Comparison of ENCODE assay signal across 23 cellular contexts in genomic region chr6:128068110-128068460, GRCh38.
A peak's percentile ranks its signal among the peaks of the same experiment; 100 is the strongest.
DNase-seq lines count a peak whose midpoint lies in the region; ATAC-seq and TF ChIP-seq lines count a peak whose summit lies in the region.
"Had no signal": no experiment of that assay in that cellular context is flagged by ENCODE, and none has a peak within 500 bp of the region (broad histone marks: within the 10 kb centered on the region; RNA-seq: fewer than 3 reads in every experiment).

No MANE protein-coding gene starts in this region.

- TF ChIP-seq CTCF in chondrocyte (IDR thresholded peaks at IDR 0.05) = peak; percentile 21
- TF ChIP-seq CTCF in neural progenitor cell (IDR thresholded peaks at IDR 0.05) = no peak

- H3K4me1 Mint-ChIP-seq in chondrocyte (ENCODE audit: low read depth) = peaks cover 24% of the 10 kb centered on the region
- peaks cover 18% of the 10 kb centered on the region for H3K4me1 Mint-ChIP-seq in neural progenitor cell
- H3K4me1 Mint-ChIP-seq: stimulated activated effector memory CD8-positive, alpha-beta T cell treated with anti-CD3 and anti-CD28 coated beads, Interleukin-12 subunit alpha, Interleukin-12 subunit beta, amount 100 ng/mL, for 72 hours had no signal

- no peak overlapping the region for H2AFZ ChIP-seq in neural progenitor cell (replicated peaks)

- no peak overlapping the region for H3K27ac Mint-ChIP-seq in chondrocyte (ENCODE audit: unreplicated experiment)
- H3K27ac Mint-ChIP-seq in neural progenitor cell = peak overlapping the region; percentile 17
- H3K27ac Mint-ChIP-seq: activated CD4-positive, alpha-beta memory T cell treated with anti-CD3 and anti-CD28 coated beads for 36 hours; activated naive CD4-positive, alpha-beta T cell treated with anti-CD3 and anti-CD28 coated beads, Interleukin-2, amount 50 U/mL, for 24 hours; dendritic cell treated with granulocyte-macrophage colony-stimulating factor and Interleukin-4, amounts not matched to agents 40 ng/mL and 50 ng/mL, for 4 days; naive thymus-derived CD4-positive, alpha-beta T cell; stimulated activated effector memory CD8-positive, alpha-beta T cell treated with anti-CD3 and anti-CD28 coated beads, Interleukin-12 subunit alpha, Interleukin-12 subunit beta, amount 100 ng/mL, for 72 hours had no signal

- no peak overlapping the region for H3K4me3 ChIP-seq in neural progenitor cell
- H3K4me3 ChIP-seq: lower lobe of right lung, thyroid gland had no signal

- DNase-seq in NCI-H2107 treated with DMSO at 0.1 percent for 48 hours (lab: John Stamatoyannopoulos, UW; ENCODE audit: unreplicated experiment) (peak; percentile 20), NCI-H2107 (lab: John Stamatoyannopoulos, UW) (no peak), NCI-H1694 (lab: John Stamatoyannopoulos, UW) (peak; percentile 65), chondrocyte (ENCODE audit: low spot score) (no peak), neural progenitor cell (ENCODE audit: low spot score) (no peak), NCI-H187 (lab: John Stamatoyannopoulos, UW) (no peak), HT-29 (ENCODE audit: low spot score) (no peak)
- DNase-seq: activated CD4-positive, alpha-beta memory T cell treated with anti-CD3 and anti-CD28 coated beads for 36 hours; activated T-cell treated with anti-CD3 and anti-CD28 coated beads, Interleukin-2, amount 50 U/mL, for 4 hours; KBM-7; lower lobe of right lung; naive thymus-derived CD4-positive, alpha-beta T cell; NCI-H1105 treated with DMSO at 0.1 percent for 48 hours; NCI-H510A; thyroid gland had no signal

- H3K9ac ChIP-seq in neural progenitor cell = no peak overlapping the region

- H3K9me3 Mint-ChIP-seq in chondrocyte (ENCODE audit: low read depth) (no peaks in the 10 kb centered on the region), neural progenitor cell (no peaks in the 10 kb centered on the region)
- H3K9me3 Mint-ChIP-seq: activated CD4-positive, alpha-beta memory T cell treated with anti-CD3 and anti-CD28 coated beads for 36 hours; activated naive CD4-positive, alpha-beta T cell treated with anti-CD3 and anti-CD28 coated beads, Interleukin-2, amount 50 U/mL, for 24 hours; activated T-cell treated with anti-CD3 and anti-CD28 coated beads, Interleukin-2, amount 50 U/mL, for 4 hours; dendritic cell treated with granulocyte-macrophage colony-stimulating factor and Interleukin-4, amounts not matched to agents 40 ng/mL and 50 ng/mL, for 4 days; naive thymus-derived CD4-positive, alpha-beta T cell; stimulated activated effector memory CD8-positive, alpha-beta T cell treated with anti-CD3 and anti-CD28 coated beads, Interleukin-12 subunit alpha, Interleukin-12 subunit beta, amount 100 ng/mL, for 72 hours had no signal

- no peaks in the 10 kb centered on the region for H3F3A ChIP-seq in neural progenitor cell (ENCODE audit: low read depth)

- no peaks in the 10 kb centered on the region for H3K79me2 ChIP-seq in neural progenitor cell (ENCODE audit: low read depth)

- H4K20me1 ChIP-seq in neural progenitor cell (ENCODE audit: low read depth) = no peaks in the 10 kb centered on the region

- ATAC-seq in activated CD4-positive, CD25-positive, alpha-beta regulatory T cell treated with anti-CD3 and anti-CD28 coated beads, Interleukin-2, amount 50 U/mL, for 24 hours = no peak
- ATAC-seq: activated T-cell treated with anti-CD3 and anti-CD28 coated beads, Interleukin-2, amount 50 U/mL, for 4 hours; naive thymus-derived CD4-positive, alpha-beta T cell; Panc1; stimulated activated effector memory CD8-positive, alpha-beta T cell treated with anti-CD3 and anti-CD28 coated beads, Interleukin-12 subunit alpha, Interleukin-12 subunit beta, amount 100 ng/mL, for 72 hours had no signal

- H3K27me3 Mint-ChIP-seq in chondrocyte (ENCODE audit: low read depth) = no peaks in the 10 kb centered on the region
- no peaks in the 10 kb centered on the region for H3K27me3 Mint-ChIP-seq in neural progenitor cell (ENCODE audit: insufficient read depth, low read depth)
- H3K27me3 Mint-ChIP-seq: activated CD4-positive, alpha-beta memory T cell treated with anti-CD3 and anti-CD28 coated beads for 36 hours; activated naive CD4-positive, alpha-beta T cell treated with anti-CD3 and anti-CD28 coated beads, Interleukin-2, amount 50 U/mL, for 24 hours; dendritic cell treated with granulocyte-macrophage colony-stimulating factor and Interleukin-4, amounts not matched to agents 40 ng/mL and 50 ng/mL, for 4 days; naive thymus-derived CD4-positive, alpha-beta T cell had no signal

- no peak overlapping the region for H3K27ac ChIP-seq in neural progenitor cell
- H3K27ac ChIP-seq: 22Rv1, epithelial cell of prostate, HL-60, lower lobe of right lung, thyroid gland had no signal

- peaks cover 3% of the 10 kb centered on the region for H3K36me3 Mint-ChIP-seq in chondrocyte (ENCODE audit: low read depth)
- H3K36me3 Mint-ChIP-seq in neural progenitor cell = no peaks in the 10 kb centered on the region
- H3K36me3 Mint-ChIP-seq: activated CD4-positive, alpha-beta memory T cell treated with anti-CD3 and anti-CD28 coated beads for 36 hours; naive thymus-derived CD4-positive, alpha-beta T cell; stimulated activated effector memory CD8-positive, alpha-beta T cell treated with anti-CD3 and anti-CD28 coated beads, Interleukin-12 subunit alpha, Interleukin-12 subunit beta, amount 100 ng/mL, for 72 hours had no signal

- no peaks in the 10 kb centered on the region for H3K9me3 ChIP-seq in neural progenitor cell (ENCODE audit: low read depth)
- H3K9me3 ChIP-seq: lower lobe of right lung, thyroid gland had no signal

- H3K4me3 Mint-ChIP-seq in chondrocyte (ENCODE audit: unreplicated experiment) (no peak overlapping the region), neural progenitor cell (no peak overlapping the region)
- H3K4me3 Mint-ChIP-seq: activated CD4-positive, alpha-beta memory T cell treated with anti-CD3 and anti-CD28 coated beads for 36 hours; activated naive CD4-positive, alpha-beta T cell treated with anti-CD3 and anti-CD28 coated beads, Interleukin-2, amount 50 U/mL, for 24 hours; activated T-cell treated with anti-CD3 and anti-CD28 coated beads, Interleukin-2, amount 50 U/mL, for 4 hours; dendritic cell treated with granulocyte-macrophage colony-stimulating factor and Interleukin-4, amounts not matched to agents 40 ng/mL and 50 ng/mL, for 4 days; naive thymus-derived CD4-positive, alpha-beta T cell; stimulated activated effector memory CD8-positive, alpha-beta T cell treated with anti-CD3 and anti-CD28 coated beads, Interleukin-12 subunit alpha, Interleukin-12 subunit beta, amount 100 ng/mL, for 72 hours had no signal

- H3K36me3 ChIP-seq in neural progenitor cell = no peaks in the 10 kb centered on the region
- H3K36me3 ChIP-seq: lower lobe of right lung, thyroid gland had no signal

- H3K4me2 ChIP-seq in neural progenitor cell = no peak overlapping the region

- peaks cover 15% of the 10 kb centered on the region for H3K4me1 ChIP-seq in neural progenitor cell
- H3K4me1 ChIP-seq: thyroid gland had no signal

- no peaks in the 10 kb centered on the region for H3K27me3 ChIP-seq in neural progenitor cell
- H3K27me3 ChIP-seq: thyroid gland had no signal

Comparison
In these comparisons a context has a peak if more than half of its experiments do, and no peak if none do; other contexts are left out.
1. DNase-seq: peak in NCI-H2107 treated with DMSO at 0.1 percent for 48 hours (single experiment) and NCI-H1694 (single experiment); none in NCI-H2107 (single experiment), chondrocyte (single experiment), neural progenitor cell (single experiment), NCI-H187 (0 of 2) and HT-29 (single experiment).